Comparison of ENCODE assay signal across 1 cellular context in the genomic region with DNA sequence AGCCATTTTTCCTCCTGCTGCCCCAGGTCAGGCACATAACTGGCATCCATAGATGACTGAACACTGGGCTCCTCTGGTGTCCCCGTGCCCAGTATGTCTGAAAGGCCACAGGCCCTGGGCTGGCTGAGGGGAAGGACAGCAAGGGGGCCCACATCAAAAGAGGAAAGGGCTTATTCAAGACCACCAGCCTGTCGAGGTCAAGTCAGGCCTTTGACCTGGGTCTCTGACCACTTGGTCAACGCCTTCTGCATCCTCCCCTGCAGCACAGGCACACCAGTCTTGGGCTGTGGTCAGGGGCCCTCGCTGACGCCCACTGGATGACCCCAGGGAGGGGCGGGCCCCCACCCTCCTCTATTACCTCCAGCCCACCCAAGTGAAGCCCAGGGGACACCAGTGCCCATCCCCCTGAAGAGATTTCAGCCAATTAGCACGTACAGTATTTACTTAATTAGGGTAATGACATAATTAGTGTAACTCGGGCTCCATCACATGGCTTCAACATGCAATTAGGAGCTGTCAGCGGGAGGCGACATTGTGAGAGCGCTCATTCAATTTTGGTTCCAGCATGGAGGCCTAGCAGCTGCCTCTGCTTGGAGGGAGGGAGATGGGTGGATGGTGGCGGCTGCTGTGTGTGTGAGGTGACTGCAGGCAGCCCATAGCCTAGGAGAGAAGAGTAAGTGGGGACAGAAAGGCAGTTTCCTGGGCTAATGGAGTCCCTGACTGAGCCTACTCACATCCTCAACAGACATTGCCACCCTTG.
TF ChIP-seq lines count a peak whose summit lies in the region.

No MANE protein-coding gene starts in this region.

TF ChIP-seq in K562, 482 proteins besides CTCF, POLR2A, EP300 and RAD21:
- TF ChIP-seq, protein P1, sequence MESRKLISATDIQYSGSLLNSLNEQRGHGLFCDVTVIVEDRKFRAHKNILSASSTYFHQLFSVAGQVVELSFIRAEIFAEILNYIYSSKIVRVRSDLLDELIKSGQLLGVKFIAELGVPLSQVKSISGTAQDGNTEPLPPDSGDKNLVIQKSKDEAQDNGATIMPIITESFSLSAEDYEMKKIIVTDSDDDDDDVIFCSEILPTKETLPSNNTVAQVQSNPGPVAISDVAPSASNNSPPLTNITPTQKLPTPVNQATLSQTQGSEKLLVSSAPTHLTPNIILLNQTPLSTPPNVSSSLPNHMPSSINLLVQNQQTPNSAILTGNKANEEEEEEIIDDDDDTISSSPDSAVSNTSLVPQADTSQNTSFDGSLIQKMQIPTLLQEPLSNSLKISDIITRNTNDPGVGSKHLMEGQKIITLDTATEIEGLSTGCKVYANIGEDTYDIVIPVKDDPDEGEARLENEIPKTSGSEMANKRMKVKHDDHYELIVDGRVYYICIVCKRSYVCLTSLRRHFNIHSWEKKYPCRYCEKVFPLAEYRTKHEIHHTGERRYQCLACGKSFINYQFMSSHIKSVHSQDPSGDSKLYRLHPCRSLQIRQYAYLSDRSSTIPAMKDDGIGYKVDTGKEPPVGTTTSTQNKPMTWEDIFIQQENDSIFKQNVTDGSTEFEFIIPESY (CRISPR knock-in tag; IDR thresholded peaks at IDR 0.05): peak; percentile 84
- no peak for TF ChIP-seq MAFK (IDR thresholded peaks at IDR 0.05; ENCODE audit: low read length)
